ENCODE assay signal across 1 cellular context in the genomic region with DNA sequence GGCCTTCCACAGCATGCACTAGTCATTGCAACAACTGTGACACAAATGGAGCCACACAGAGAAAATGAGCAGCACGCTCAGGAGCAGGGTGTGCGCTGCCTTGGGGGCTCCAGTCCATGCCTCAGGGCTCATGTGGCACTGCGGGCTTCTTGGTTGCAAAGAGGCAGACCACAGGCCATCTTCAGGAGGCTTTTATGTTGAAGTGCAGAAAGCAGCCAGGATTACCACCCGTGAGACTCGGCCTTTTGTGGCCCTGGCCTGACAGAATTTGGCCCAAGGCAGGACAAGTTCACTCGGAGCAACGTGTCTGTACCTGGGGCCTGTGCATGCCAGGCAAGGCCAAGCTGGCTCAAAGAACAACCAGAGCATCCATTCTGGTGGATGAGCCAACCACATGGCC.
DNase-seq lines count a peak whose midpoint lies in the region.
"Not testable (repeated sequence)": the region's sequence is repeated elsewhere in the genome, so short reads cannot be mapped to it uniquely, and the experiment has no call there.

No MANE protein-coding gene starts in this region.

- intact Hi-C loops in cardiac septum (cut with DNase I) = not testable (repeated sequence)

- peak; percentile 66 for DNase-seq in cardiac septum (ENCODE audit: low spot score)
